Comparison of ENCODE assay signal across 31 cellular contexts in the genomic region with DNA sequence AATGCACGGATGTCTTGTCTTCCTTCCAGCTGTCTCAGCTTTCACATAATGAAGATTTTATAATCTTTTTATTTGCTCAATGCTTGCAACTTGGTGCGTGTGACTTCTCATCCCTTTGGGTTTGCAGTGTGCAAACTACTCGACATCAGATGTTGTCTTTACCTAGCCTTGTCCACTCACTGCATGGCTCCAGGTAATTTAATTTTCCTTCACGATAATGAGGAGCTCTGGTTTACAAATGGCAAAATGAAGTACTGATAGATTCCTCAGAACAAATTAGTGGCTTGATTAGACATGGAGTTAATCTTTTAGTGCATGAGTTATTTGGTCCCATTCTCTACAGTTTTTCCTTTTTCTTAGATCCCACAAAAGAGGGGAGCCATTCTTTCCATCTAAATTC.
"Had no signal": no experiment of that assay in that cellular context is flagged by ENCODE, and none has a peak within 500 bp of the region (broad histone marks: within the 10 kb centered on the region; RNA-seq: fewer than 3 reads in every experiment).

No MANE protein-coding gene starts in this region.

- H3K4me3 ChIP-seq: adrenal gland, body of pancreas, MG63, SJCRH30 had no signal

- H3K27ac Mint-ChIP-seq: activated CD4-positive, alpha-beta memory T cell treated with anti-CD3 and anti-CD28 coated beads, Interleukin-2, amount 10 ng/mL, durations not matched to agents 7 days and 5 days; activated CD8-positive, alpha-beta memory T cell treated with anti-CD3 and anti-CD28 coated beads, Interleukin-2, amount 10 ng/mL, durations not matched to agents 7 days and 5 days; activated naive CD4-positive, alpha-beta T cell treated with anti-CD3 and anti-CD28 coated beads, Interleukin-2, amount 10 ng/mL, durations not matched to agents 7 days and 5 days; activated naive CD8-positive, alpha-beta T cell treated with anti-CD3 and anti-CD28 coated beads, Interleukin-2, amount 10 ng/mL, durations not matched to agents 7 days and 5 days had no signal

- H3K27ac ChIP-seq: adrenal gland, body of pancreas, SJCRH30, WERI-Rb-1 had no signal

- H3K27me3 ChIP-seq: adrenal gland, body of pancreas, MG63, SJCRH30 had no signal

- H3K36me3 ChIP-seq: adrenal gland, MG63, SJCRH30, WERI-Rb-1 had no signal

- H3K36me3 Mint-ChIP-seq: activated CD8-positive, alpha-beta memory T cell treated with anti-CD3 and anti-CD28 coated beads, Interleukin-2, amount 10 ng/mL, durations not matched to agents 7 days and 5 days; activated naive CD4-positive, alpha-beta T cell treated with anti-CD3 and anti-CD28 coated beads, Interleukin-2, amount 10 ng/mL, durations not matched to agents 7 days and 5 days; activated naive CD8-positive, alpha-beta T cell treated with anti-CD3 and anti-CD28 coated beads, Interleukin-2, amount 10 ng/mL, durations not matched to agents 7 days and 5 days had no signal

- ATAC-seq: activated CD8-positive, alpha-beta memory T cell treated with anti-CD3 and anti-CD28 coated beads, Interleukin-2, amount 10 ng/mL, durations not matched to agents 7 days and 5 days; body of pancreas; Panc1 had no signal

- H3K9me3 Mint-ChIP-seq: activated CD4-positive, alpha-beta memory T cell treated with anti-CD3 and anti-CD28 coated beads, Interleukin-2, amount 10 ng/mL, durations not matched to agents 7 days and 5 days; activated naive CD4-positive, alpha-beta T cell treated with anti-CD3 and anti-CD28 coated beads, Interleukin-2, amount 10 ng/mL, durations not matched to agents 7 days and 5 days; activated naive CD8-positive, alpha-beta T cell treated with anti-CD3 and anti-CD28 coated beads, Interleukin-2, amount 10 ng/mL, durations not matched to agents 7 days and 5 days had no signal

- DNase-seq: activated CD4-positive, alpha-beta memory T cell treated with anti-CD3 and anti-CD28 coated beads, Interleukin-2, amount 10 ng/mL, durations not matched to agents 7 days and 5 days; activated CD4-positive, alpha-beta T cell treated with anti-CD3 and anti-CD28 coated beads for 1 hour; activated CD4-positive, alpha-beta T cell treated with anti-CD3 and anti-CD28 coated beads for 48 hours; activated CD4-positive, CD25-positive, alpha-beta regulatory T cell; activated CD8-positive, alpha-beta memory T cell treated with anti-CD3 and anti-CD28 coated beads for 24 hours; activated CD8-positive, alpha-beta memory T cell treated with anti-CD3 and anti-CD28 coated beads, Interleukin-2, amount 10 ng/mL, durations not matched to agents 7 days and 5 days; activated CD8-positive, alpha-beta memory T cell treated with anti-CD3 and anti-CD28 coated beads, Interleukin-2, amount 50 U/mL, for 48 hours; activated effector memory CD4-positive, alpha-beta T cell treated with Interleukin-2 at 50 U/mL for 16 hours; activated naive CD4-positive, alpha-beta T cell treated with anti-CD3 and anti-CD28 coated beads, Interleukin-2, amount 10 ng/mL, durations not matched to agents 7 days and 5 days; activated naive CD8-positive, alpha-beta T cell treated with anti-CD3 and anti-CD28 coated beads, Interleukin-2, amount 10 ng/mL, durations not matched to agents 7 days and 5 days; activated T-cell treated with anti-CD3 and anti-CD28 coated beads, Interleukin-2, amount 50 U/mL, for 48 hours; adrenal gland; body of pancreas; caudate nucleus; Kasumi-1; MG63; NCI-H1048; NCI-H1105 treated with DMSO at 0.1 percent for 48 hours; NCI-H1436 treated with DMSO at 0.1 percent for 48 hours; NCI-H1694 treated with DMSO at 0.1 percent for 48 hours; NCI-H2029; NCI-H345; NCI-H524 treated with DMSO at 0.1 percent for 48 hours; SHP77; SJCRH30; SW 1271; T-helper 1 cell; T-helper 2 cell; T-helper 9 cell; WERI-Rb-1 had no signal

- H3K4me3 Mint-ChIP-seq: activated CD4-positive, alpha-beta memory T cell treated with anti-CD3 and anti-CD28 coated beads, Interleukin-2, amount 10 ng/mL, durations not matched to agents 7 days and 5 days; activated CD8-positive, alpha-beta memory T cell treated with anti-CD3 and anti-CD28 coated beads, Interleukin-2, amount 10 ng/mL, durations not matched to agents 7 days and 5 days; activated naive CD4-positive, alpha-beta T cell treated with anti-CD3 and anti-CD28 coated beads, Interleukin-2, amount 10 ng/mL, durations not matched to agents 7 days and 5 days; activated naive CD8-positive, alpha-beta T cell treated with anti-CD3 and anti-CD28 coated beads, Interleukin-2, amount 10 ng/mL, durations not matched to agents 7 days and 5 days had no signal

- H3K9me3 ChIP-seq: adrenal gland, body of pancreas, MG63, SJCRH30 had no signal
